ENCODE assay signal across 25 cellular contexts in genomic region chr16:88420496-88420895, GRCh38. TPM values are rescaled to one million over a fixed set of nuclear protein-coding genes. Genes with fewer than 3 reads are reported as not detected.
DNase-seq lines count a peak whose midpoint lies in the region; ATAC-seq, FAIRE-seq and TF ChIP-seq lines count a peak whose summit lies in the region.
"Had no signal": no experiment of that assay in that cellular context is flagged by ENCODE, and none has a peak within 500 bp of the region (broad histone marks: within the 10 kb centered on the region; RNA-seq: fewer than 3 reads in every experiment).

No MANE protein-coding gene starts in this region.

- H3K4ac ChIP-seq in IMR-90 (ENCODE audit: low read depth, low read length): 0 out of 2 replicates have a peak overlapping the region, but pooled peaks have one; percentile 5

- no peak overlapping the region for H2AK5ac ChIP-seq in IMR-90 (ENCODE audit: low read depth, low read length)

- no peak for TF ChIP-seq EP300 in HepG2 (IDR thresholded peaks at IDR 0.05; ENCODE audit: low read depth in 2 of 2, low read length in 2 of 2)
- TF ChIP-seq EP300 in HepG2 (CRISPR knock-in tag; IDR thresholded peaks at IDR 0.05; ENCODE audit: borderline replicate concordance): no peak
- no peak for TF ChIP-seq EP300 in K562 (IDR thresholded peaks at IDR 0.05; ENCODE audit: low read length)

- no peak overlapping the region for H2BK120ac ChIP-seq in IMR-90 (ENCODE audit: low read depth, low read length)

- no peak overlapping the region for H4K8ac ChIP-seq in IMR-90 (ENCODE audit: low read depth in 2 of 2, low read length in 2 of 2)

- H3K23ac ChIP-seq in IMR-90 (ENCODE audit: low read depth, low read length): no peak overlapping the region

- H3K4me3 ChIP-seq in HepG2 (replicated peaks in 1 of 3; ENCODE audit: insufficient read depth in 1 of 3, low read depth in 2 of 3, low read length in 3 of 3) (no peak overlapping the region), right lobe of liver (no peak overlapping the region), IMR-90 (ENCODE audit: insufficient read depth, low read depth, low read length) (no peak overlapping the region), K562 (no peak overlapping the region)
- H3K4me3 ChIP-seq: BLaER1, GM12878 had no signal

- no peak overlapping the region for H3K56ac ChIP-seq in IMR-90 (ENCODE audit: extremely low read depth, insufficient read depth, low read length)

- H2BK15ac ChIP-seq in IMR-90 (ENCODE audit: low read depth, low read length): no peak overlapping the region

- peaks cover 26 to 94% of the 10 kb centered on the region in 2 experiments for H3K79me1 ChIP-seq in IMR-90 (ENCODE audit: low read depth in 1 of 2, low read length in 2 of 2)

- H2BK20ac ChIP-seq in IMR-90 (ENCODE audit: low read depth, low read length): no peak overlapping the region

- 7% methylated on average over 6 of the region's 12 CpGs for WGBS in HepG2 (ENCODE audit: low lambda C conversion rate)
- 33% methylated on average over 2 of the region's 12 CpGs for WGBS in right lobe of liver (ENCODE audit: insufficient coverage, low coverage, low lambda C conversion rate, missing lambda C conversion rate)
- 96% methylated on average over 4 of the region's 12 CpGs; no CpG with 5 or more reads in 1 of the 2 experiments for WGBS in IMR-90 (ENCODE audit: extremely low coverage in 2 of 2, insufficient read length in 1 of 2), 2 experiments
- WGBS in K562 (ENCODE audit: insufficient coverage, low coverage, missing lambda C conversion rate): 5% methylated on average over 12 of the region's 12 CpGs

- no peak overlapping the region for H3K14ac ChIP-seq in IMR-90 (replicated peaks; ENCODE audit: low read depth, low read length)

- in situ Hi-C loops in HepG2 (cut with HindIII; ENCODE audit: extremely low pct_ligation_motif_present, low pct_unique_long_range_greater_than_20kb): no loop called here
- in situ Hi-C loops in IMR-90 (cut with MboI; ENCODE audit: low sequenced_read_pairs): no loop called here
- in situ Hi-C loops in K562 (cut with MboI): no loop called here

- H3K36me3 ChIP-seq in HepG2 (replicated peaks in 1 of 2; ENCODE audit: control insufficient read depth in 1 of 2, insufficient read depth in 2 of 2, low read length in 2 of 2) (no peaks in the 10 kb centered on the region), right lobe of liver (no peaks in the 10 kb centered on the region), IMR-90 (ENCODE audit: control insufficient read depth, insufficient read depth, low read length) (peaks cover 58% of the 10 kb centered on the region), K562 (ENCODE audit: control insufficient read depth, insufficient read depth, low read length) (no peaks in the 10 kb centered on the region)
- H3K36me3 ChIP-seq: BE2C, BLaER1 had no signal

- no peak overlapping the region for H4K91ac ChIP-seq in IMR-90 (ENCODE audit: insufficient read depth, low read depth, low read length)

- H3K9me3 ChIP-seq in HepG2 (ENCODE audit: low read length) (no peaks in the 10 kb centered on the region), right lobe of liver (no peaks in the 10 kb centered on the region), IMR-90 (ENCODE audit: control insufficient read depth, insufficient read depth, low read length) (no peaks in the 10 kb centered on the region), K562 (replicated peaks; ENCODE audit: control insufficient read depth, insufficient read depth, low read depth, low read length) (no peaks in the 10 kb centered on the region)
- H3K9me3 ChIP-seq: BE2C, BLaER1 had no signal

- DNase-seq in HepG2 (ENCODE audit: low spot score) (no peak), right lobe of liver (no peak), IMR-90 (no peak), K562 (ENCODE audit: extremely low read depth in 1 of 4, low spot score in 3 of 4) (no peak)
- DNase-seq: ACHN; BE2C; C1 segment of cervical spinal cord; CD4-positive, CD25-positive, alpha-beta regulatory T cell; CD8-positive, alpha-beta memory T cell; COR-L47; DMS 273 treated with DMSO at 0.1 percent for 48 hours; DMS153; DMS53; DMS79; DND-41; EL; GDM1 had no signal

- no peaks in the 10 kb centered on the region for H3K4me1 ChIP-seq in HepG2 (ENCODE audit: insufficient read depth, low read length)
- no peaks in the 10 kb centered on the region for H3K4me1 ChIP-seq in right lobe of liver
- H3K4me1 ChIP-seq in IMR-90 (ENCODE audit: control insufficient read depth, insufficient read depth, low read length): no peaks in the 10 kb centered on the region; the same call in none of the 2 replicates
- H3K4me1 ChIP-seq in K562 (replicated peaks in 1 of 2; ENCODE audit: control insufficient read depth in 2 of 2, insufficient read depth in 2 of 2, low read length in 2 of 2): peaks cover 2 to 29% of the 10 kb centered on the region in 2 experiments; a peak in 3 of 5 replicates
- H3K4me1 ChIP-seq: BE2C had no signal

- ATAC-seq in HepG2: no peak
- ATAC-seq in right lobe of liver: no peak
- ATAC-seq in IMR-90 (ENCODE audit: low read depth): no peak
- no peak for ATAC-seq in K562
- no peak for ATAC-seq in HG02885 (IDR thresholded peaks at IDR 0.05; ENCODE audit: poor library complexity, unreplicated experiment)
- no peak for ATAC-seq in GM19397 (IDR thresholded peaks at IDR 0.05; ENCODE audit: unreplicated experiment)
- no peak for ATAC-seq in GM21737 (IDR thresholded peaks at IDR 0.05; ENCODE audit: unreplicated experiment)
- ATAC-seq: GM12878 had no signal

- TF ChIP-seq POLR2A in HepG2 (IDR thresholded peaks at IDR 0.05; ENCODE audit: insufficient read depth in 1 of 2, low read depth in 2 of 2, low read length in 2 of 2) (no peak), right lobe of liver (IDR thresholded peaks at IDR 0.05) (no peak), IMR-90 (IDR thresholded peaks at IDR 0.05; ENCODE audit: low read depth, low read length) (no peak), K562 (conservative IDR thresholded peaks at IDR 0.05) (no peak)

- peaks cover 26% of the 10 kb centered on the region for H3K9me1 ChIP-seq in IMR-90 (ENCODE audit: insufficient read depth, low read length)
- no peaks in the 10 kb centered on the region for H3K9me1 ChIP-seq in K562 (ENCODE audit: control insufficient read depth, insufficient read depth, low read length)

- POLR2A ChIA-PET in HepG2 (lab: Yijun Ruan, JAX): no interaction called here
- POLR2A ChIA-PET in IMR-90 (lab: Charles Lee; ENCODE audit: unreplicated experiment): no interaction called here
- POLR2A ChIA-PET in K562 (lab: Yijun Ruan, JAX): interaction anchor here (0.6 kb wide), 1 partner anchor 538 kb away, joined by 3 read pairs; no protein-coding TSS in a partner anchor

- TF ChIP-seq CTCF in HepG2 (CRISPR knock-in tag; IDR thresholded peaks at IDR 0.05) (no peak), right lobe of liver (IDR thresholded peaks at IDR 0.05) (no peak), IMR-90 (conservative IDR thresholded peaks at IDR 0.05; ENCODE audit: low read depth, low read length) (no peak), K562 (IDR thresholded peaks at IDR 0.05 in 2 of 3, conservative IDR thresholded peaks at IDR 0.05 in 1 of 3; ENCODE audit: insufficient read depth in 2 of 3, low read depth in 1 of 3, low read length in 3 of 3) (no peak)

- H4K5ac ChIP-seq in IMR-90 (ENCODE audit: low read depth, low read length): no peak overlapping the region

- TF ChIP-seq RAD21 in HepG2 (CRISPR knock-in tag; IDR thresholded peaks at IDR 0.05) (no peak), IMR-90 (IDR thresholded peaks at IDR 0.05; ENCODE audit: low read length) (no peak), K562 (CRISPR knock-in tag; conservative IDR thresholded peaks at IDR 0.05 in 1 of 2, IDR thresholded peaks at IDR 0.05 in 1 of 2) (no peak)

- intact Hi-C loops in HepG2 (cut with micrococcal nuclease; ENCODE audit: unreplicated experiment): no loop called here
- intact Hi-C loops in right lobe of liver (cut with DNase I): no loop called here
- intact Hi-C loops in IMR-90 (cut with micrococcal nuclease): no loop called here
- intact Hi-C loops in K562 (cut with micrococcal nuclease): no loop called here

- peaks cover 31 to 82% of the 10 kb centered on the region in 2 experiments for H3K27me3 ChIP-seq in HepG2 (ENCODE audit: control insufficient read depth in 1 of 2, insufficient read depth in 2 of 2, low read length in 2 of 2)
- H3K27me3 ChIP-seq in right lobe of liver: no peaks in the 10 kb centered on the region
- H3K27me3 ChIP-seq in IMR-90 (ENCODE audit: control insufficient read depth, insufficient read depth, low read length): no peaks in the 10 kb centered on the region
- peaks cover 0 to 40% of the 10 kb centered on the region in 2 experiments; a peak in 2 of 5 replicates for H3K27me3 ChIP-seq in K562 (ENCODE audit: control insufficient read depth in 2 of 2, insufficient read depth in 2 of 2, low read length in 2 of 2)
- H3K27me3 ChIP-seq: BE2C had no signal

- BruUV-seq in HepG2 (replicated peaks; lab: Mats Ljungman, UMichigan) (no TSS peak), IMR-90 (replicated peaks; lab: Mats Ljungman, UMichigan) (no TSS peak), K562 (replicated peaks; lab: Mats Ljungman, UMichigan) (no TSS peak)

- no peak overlapping the region for H3K18ac ChIP-seq in IMR-90 (ENCODE audit: low read depth, low read length)

- peaks cover 5% of the 10 kb centered on the region; the same call in 1 of the 2 replicates for H4K20me1 ChIP-seq in HepG2 (ENCODE audit: insufficient read depth, low read length)
- H4K20me1 ChIP-seq in IMR-90 (ENCODE audit: insufficient read depth, low read length): peaks cover 99% of the 10 kb centered on the region
- peaks cover 12% of the 10 kb centered on the region; the same call in 1 of the 2 replicates for H4K20me1 ChIP-seq in K562 (replicated peaks; ENCODE audit: control insufficient read depth, insufficient read depth, low read length)

- dilution Hi-C loops in IMR-90 (cut with HindIII; ENCODE audit: low sequenced_read_pairs, unreplicated experiment): no loop called here

- H3K79me2 ChIP-seq in HepG2 (ENCODE audit: insufficient read depth, low read length) (no peaks in the 10 kb centered on the region), K562 (ENCODE audit: control insufficient read depth, insufficient read depth, low read length) (no peaks in the 10 kb centered on the region)

- H3K4me2 ChIP-seq in HepG2 (ENCODE audit: low read depth, low read length): no peak overlapping the region
- H3K4me2 ChIP-seq in IMR-90 (ENCODE audit: low read depth, low read length): no peak overlapping the region
- no peak overlapping the region for H3K4me2 ChIP-seq in K562 (ENCODE audit: insufficient read depth, low read length)
- H3K4me2 ChIP-seq: BLaER1 had no signal

- H3K27ac ChIP-seq in HepG2 (ENCODE audit: extremely low read length, insufficient read depth, low read length): no peak overlapping the region
- H3K27ac ChIP-seq in right lobe of liver: no peak overlapping the region
- H3K27ac ChIP-seq in IMR-90 (ENCODE audit: insufficient read depth, low read length): no peak overlapping the region
- no peak overlapping the region for H3K27ac ChIP-seq in K562 (ENCODE audit: extremely low read depth, low read depth, low read length)
- H3K27ac ChIP-seq: 22Rv1, BLaER1 had no signal

- FAIRE-seq in HepG2 (lab: Jason Lieb, UNC): no peak
- no peak for FAIRE-seq in K562 (lab: Jason Lieb, UNC)
- FAIRE-seq: GM12878, GM12892, GM18507 had no signal

- CTCF ChIA-PET in HepG2 (lab: Yijun Ruan, JAX; ENCODE audit: low intra/inter-chr PET ratio, low total read pairs): no interaction called here
- CTCF ChIA-PET in IMR-90 (lab: Yijun Ruan, JAX): no interaction called here
- CTCF ChIA-PET in K562 (lab: Yijun Ruan, JAX; ENCODE audit: low intra/inter-chr PET ratio): no interaction called here

- H3K9ac ChIP-seq in HepG2 (ENCODE audit: insufficient read depth, low read depth, low read length): no peak overlapping the region
- H3K9ac ChIP-seq in IMR-90 (ENCODE audit: low read depth, low read length): no peak overlapping the region
- no peak overlapping the region for H3K9ac ChIP-seq in K562 (ENCODE audit: insufficient read depth in 1 of 2, low read depth in 2 of 2, low read length in 2 of 2)
- H3K9ac ChIP-seq: BLaER1 had no signal

- H2AK9ac ChIP-seq in IMR-90 (replicated peaks; ENCODE audit: low read depth, low read length, poor library complexity): peak overlapping the region; percentile 31

- no peak overlapping the region for H2AFZ ChIP-seq in HepG2 (ENCODE audit: low read length)
- peak overlapping the region; percentile 15 for H2AFZ ChIP-seq in IMR-90 (replicated peaks; ENCODE audit: low read length, poor library complexity)
- no peak overlapping the region for H2AFZ ChIP-seq in K562 (ENCODE audit: low read depth, low read length)

- no peak overlapping the region for H2BK5ac ChIP-seq in IMR-90 (ENCODE audit: low read depth, low read length, poor library complexity, severe bottlenecking)

RNA-seq across cellular contexts. Expression of gene ZFPM1, which starts 32.6 kb away (rescaled TPM):
- 3.4 and 3.8 TPM in 2 replicates for total RNA-seq in HepG2 (2016; rRNA removed; fragmentation: Illumina TruSeq; extraction: Trizol)
- 0.81 and 2.1 TPM in 2 replicates for total RNA-seq in HepG2 (2016; cell fraction: cytosol; rRNA removed; fragmentation: Illumina TruSeq; extraction: Trizol; ENCODE audit: low read depth)
- total RNA-seq in HepG2 (2016; cell fraction: insoluble cytoplasmic fraction; rRNA removed; fragmentation: Illumina TruSeq; extraction: Trizol): 3.4 and 3.9 TPM in 2 replicates
- total RNA-seq in HepG2 (2016; cell fraction: membrane; rRNA removed; fragmentation: Illumina TruSeq; extraction: Trizol): 3.4 and 4.3 TPM in 2 replicates
- total RNA-seq in HepG2 (2016; cell fraction: nucleus; rRNA removed; fragmentation: Illumina TruSeq; extraction: Trizol): 3.4 and 6.6 TPM in 2 replicates
- polyA plus RNA-seq in HepG2 (2011; rRNA removed): 1.3 and 1.7 TPM in 2 replicates
- 0.79 and 1.3 TPM in 2 replicates for polyA plus RNA-seq in HepG2 (2011; cell fraction: cytosol; rRNA removed)
- polyA plus RNA-seq in HepG2 (2011; cell fraction: nucleus; rRNA removed): 7.1 and 7.6 TPM in 2 replicates
- 7.2 and 7.6 TPM in 2 replicates for polyA plus RNA-seq in HepG2 (2012)
- 1.2 TPM in 2 replicates for polyA plus RNA-seq in HepG2 (2016; cell fraction: cytosol; fragmentation: Illumina TruSeq; extraction: Trizol; ENCODE audit: low read depth)
- polyA plus RNA-seq in HepG2 (2016; cell fraction: insoluble cytoplasmic fraction; fragmentation: Illumina TruSeq; extraction: Trizol; ENCODE audit: low read depth): 3.7 and 8.7 TPM in 2 replicates
- polyA plus RNA-seq in HepG2 (2016; cell fraction: membrane; fragmentation: Illumina TruSeq; extraction: Trizol; ENCODE audit: low read depth): 2.7 and 4.8 TPM in 2 replicates
- polyA plus RNA-seq in HepG2 (2016; cell fraction: nucleus; fragmentation: Illumina TruSeq; extraction: Trizol; ENCODE audit: insufficient read depth, low read depth): 14.0 and 14.3 TPM in 2 replicates
- polyA minus RNA-seq in HepG2 (2011; rRNA and poly(A)+ RNA removed; ENCODE audit: low replicate concordance): 0.98 and 4.2 TPM in 2 replicates
- 2.7 and 6.6 TPM in 2 replicates for polyA minus RNA-seq in HepG2 (2011; cell fraction: cytosol; rRNA and poly(A)+ RNA removed)
- 5.0 and 7.5 TPM in 2 replicates for polyA minus RNA-seq in HepG2 (2011; cell fraction: nucleus; rRNA and poly(A)+ RNA removed)
- total RNA-seq in right lobe of liver: 10 to 100 TPM in 2 of 6 experiments, 1 to 10 TPM in 4; 3.8 to 15.5 (median 8.3) TPM
- total RNA-seq in IMR-90 (2012; rRNA removed): 0.28 and 0.36 TPM in 2 replicates
- polyA plus RNA-seq in IMR-90 (2012; rRNA removed): 1.1 and 1.8 TPM in 2 replicates
- polyA plus RNA-seq in IMR-90 (2012; cell fraction: cytosol; rRNA removed): 1.2 and 2.4 TPM in 2 replicates
- polyA plus RNA-seq in IMR-90 (2012; cell fraction: nucleus; rRNA removed; ENCODE audit: low replicate concordance): 4.0 and 9.2 TPM in 2 replicates
- total RNA-seq in K562 (2011; cell fraction: chromatin; rRNA removed; ENCODE audit: low replicate concordance): 14.4 and 38.8 TPM in 2 replicates
- total RNA-seq in K562 (2011; cell fraction: nucleolus; rRNA removed): 25.3 and 27.9 TPM in 2 replicates
- 16.8 and 18.9 TPM in 2 replicates for total RNA-seq in K562 (2011; cell fraction: nucleoplasm; rRNA removed)
- 4.5 and 8.7 TPM in 2 replicates for total RNA-seq in K562 (2014; rRNA removed)
- total RNA-seq in K562 (2014; rRNA removed; fragmentation: Illumina TruSeq; extraction: Trizol): 0.26 and 0.47 TPM in 2 replicates
- total RNA-seq in K562 (2015; rRNA removed; fragmentation: Illumina TruSeq; extraction: Trizol): 3.2 and 4.5 TPM in 2 replicates
- 32.7 and 35.9 TPM in 2 replicates for total RNA-seq in K562 (2021)
- 0.88 and 1.4 TPM in 2 replicates for polyA plus RNA-seq in K562 (2011; rRNA removed)
- 0.81 and 4.8 TPM in 2 replicates for polyA plus RNA-seq in K562 (2011; cell fraction: cytosol; rRNA removed)
- 3.4 and 13.6 TPM in 2 replicates for polyA plus RNA-seq in K562 (2011; cell fraction: nucleus; rRNA removed)
- polyA plus RNA-seq in K562 (2012): 7.9 and 12.2 TPM in 2 replicates
- 1.2 and 5.1 TPM in 2 replicates for polyA plus RNA-seq in K562 (2014; fragmentation: Illumina TruSeq; extraction: Trizol)
- polyA plus RNA-seq in K562 (2014; fragmentation: Nextera tagmentation; extraction: Ambion mirVana): under 1 TPM; 0.03 to 0.11 TPM
- polyA plus RNA-seq in K562 (2014; rRNA removed): 4.7 and 5.5 TPM in 2 replicates
- 0.30 and 1.1 TPM in 2 replicates for polyA minus RNA-seq in K562 (2011; rRNA and poly(A)+ RNA removed)
- polyA minus RNA-seq in K562 (2011; cell fraction: cytosol; rRNA and poly(A)+ RNA removed): 12.3 and 14.7 TPM in 2 replicates
- 7.7 and 10.1 TPM in 2 replicates for polyA minus RNA-seq in K562 (2011; cell fraction: nucleus; rRNA and poly(A)+ RNA removed)

RNA-seq across cellular contexts. Expression of gene ZNF469, which starts 37.7 kb away (rescaled TPM):
- total RNA-seq in HepG2 (2016; rRNA removed; fragmentation: Illumina TruSeq; extraction: Trizol) (not detected in 2 replicates), right lobe of liver (1 to 10 TPM in 2 of 6 experiments, under 1 TPM in 4; 0.22 to 1.3 (median 0.37) TPM), IMR-90 (2012; rRNA removed) (1.1 and 1.4 TPM in 2 replicates), K562 (2014; rRNA removed) (under 0.01 TPM in 1 of 2 replicates, not detected in the other), K562 (2014; rRNA removed; fragmentation: Illumina TruSeq; extraction: Trizol) (not detected in 2 replicates), K562 (2015; rRNA removed; fragmentation: Illumina TruSeq; extraction: Trizol) (not detected in 2 replicates), K562 (2021) (0.02 and 0.04 TPM in 2 replicates)
- total RNA-seq in HepG2 (2016; cell fraction: cytosol; rRNA removed; fragmentation: Illumina TruSeq; extraction: Trizol; ENCODE audit: low read depth): not detected in 2 replicates
- not detected in 2 replicates for total RNA-seq in HepG2 (2016; cell fraction: insoluble cytoplasmic fraction; rRNA removed; fragmentation: Illumina TruSeq; extraction: Trizol)
- total RNA-seq in HepG2 (2016; cell fraction: membrane; rRNA removed; fragmentation: Illumina TruSeq; extraction: Trizol): not detected in 2 replicates
- not detected in 2 replicates for total RNA-seq in HepG2 (2016; cell fraction: nucleus; rRNA removed; fragmentation: Illumina TruSeq; extraction: Trizol)
- polyA plus RNA-seq in HepG2 (2011; rRNA removed) (not detected in 2 replicates), IMR-90 (2012; rRNA removed) (13.3 and 16.4 TPM in 2 replicates), K562 (2011; rRNA removed) (not detected in 2 replicates), K562 (2014; fragmentation: Illumina TruSeq; extraction: Trizol) (0.01 TPM in 1 of 2 replicates, not detected in the other), K562 (2014; fragmentation: Nextera tagmentation; extraction: Ambion mirVana) (not detected), K562 (2014; rRNA removed) (0.01 TPM in 1 of 2 replicates, not detected in the other)
- polyA plus RNA-seq in HepG2 (2011; cell fraction: cytosol; rRNA removed): not detected in 2 replicates
- 0.02 TPM in 1 of 2 replicates, not detected in the other for polyA plus RNA-seq in HepG2 (2011; cell fraction: nucleus; rRNA removed)
- not detected in 2 replicates for polyA plus RNA-seq in HepG2 (2012)
- polyA plus RNA-seq in HepG2 (2016; cell fraction: cytosol; fragmentation: Illumina TruSeq; extraction: Trizol; ENCODE audit: low read depth): not detected in 2 replicates
- polyA plus RNA-seq in HepG2 (2016; cell fraction: insoluble cytoplasmic fraction; fragmentation: Illumina TruSeq; extraction: Trizol; ENCODE audit: low read depth): not detected in 2 replicates
- polyA plus RNA-seq in HepG2 (2016; cell fraction: membrane; fragmentation: Illumina TruSeq; extraction: Trizol; ENCODE audit: low read depth): not detected in 2 replicates
- not detected in 2 replicates for polyA plus RNA-seq in HepG2 (2016; cell fraction: nucleus; fragmentation: Illumina TruSeq; extraction: Trizol; ENCODE audit: insufficient read depth, low read depth)
- polyA minus RNA-seq in HepG2 (2011; rRNA and poly(A)+ RNA removed; ENCODE audit: low replicate concordance): not detected in 2 replicates
- polyA minus RNA-seq in HepG2 (2011; cell fraction: cytosol; rRNA and poly(A)+ RNA removed): not detected in 2 replicates
- polyA minus RNA-seq in HepG2 (2011; cell fraction: nucleus; rRNA and poly(A)+ RNA removed): not detected in 2 replicates
- 5.1 and 8.8 TPM in 2 replicates for polyA plus RNA-seq in IMR-90 (2012; cell fraction: cytosol; rRNA removed)
- 32.3 and 70.4 TPM in 2 replicates for polyA plus RNA-seq in IMR-90 (2012; cell fraction: nucleus; rRNA removed; ENCODE audit: low replicate concordance)
- 0.04 and 0.09 TPM in 2 replicates for total RNA-seq in K562 (2011; cell fraction: chromatin; rRNA removed; ENCODE audit: low replicate concordance)
- 0.13 and 0.17 TPM in 2 replicates for total RNA-seq in K562 (2011; cell fraction: nucleolus; rRNA removed)
- total RNA-seq in K562 (2011; cell fraction: nucleoplasm; rRNA removed): under 0.01 and 0.08 TPM in 2 replicates
- polyA plus RNA-seq in K562 (2011; cell fraction: cytosol; rRNA removed): under 0.01 and 0.01 TPM in 2 replicates
- 0.01 and 0.03 TPM in 2 replicates for polyA plus RNA-seq in K562 (2011; cell fraction: nucleus; rRNA removed)
- 0.01 TPM in 2 replicates for polyA plus RNA-seq in K562 (2012)
- under 0.01 and 0.04 TPM in 2 replicates for polyA minus RNA-seq in K562 (2011; rRNA and poly(A)+ RNA removed)
- polyA minus RNA-seq in K562 (2011; cell fraction: cytosol; rRNA and poly(A)+ RNA removed): 0.09 and 0.10 TPM in 2 replicates
- under 0.01 and 0.11 TPM in 2 replicates for polyA minus RNA-seq in K562 (2011; cell fraction: nucleus; rRNA and poly(A)+ RNA removed)

Comparison
In these comparisons a context has a peak if more than half of its experiments do, and no peak if none do; other contexts are left out.
1. Of the 241 proteins assayed by ChIP-seq in both HepG2 and K562: peak only in HepG2: none; only in K562: none; in both: ZFP36; in neither: 239; mixed calls (peak in some experiments, not most) for 1.